ENCODE assay signal across 22 cellular contexts in the genomic region with DNA sequence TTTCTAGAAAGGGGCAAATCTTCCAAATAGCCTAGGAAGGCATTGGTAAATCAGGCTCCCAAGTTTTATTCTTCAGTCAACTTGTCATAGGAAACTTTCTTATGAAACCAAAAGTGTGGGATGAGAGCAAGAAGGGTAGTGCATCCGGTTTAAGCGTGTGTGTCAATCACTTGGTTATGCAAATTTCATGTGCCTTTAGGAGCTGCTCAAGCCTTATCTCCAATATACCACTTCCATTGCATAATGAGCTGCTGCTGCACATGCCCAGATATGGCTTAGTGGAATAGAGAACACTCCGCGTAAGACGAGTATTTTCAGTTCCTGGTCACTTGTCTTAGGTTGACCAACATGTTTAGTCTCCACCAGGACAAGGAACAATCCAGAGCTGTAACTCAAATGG.
"Had no signal": no experiment of that assay in that cellular context is flagged by ENCODE, and none has a peak within 500 bp of the region (broad histone marks: within the 10 kb centered on the region; RNA-seq: fewer than 3 reads in every experiment).

No MANE protein-coding gene starts in this region.

- H3K27ac ChIP-seq: dorsolateral prefrontal cortex, heart left ventricle, parathyroid adenoma, prostate gland, right lobe of liver, tibial artery, upper lobe of left lung, vagina had no signal

- H2AFZ ChIP-seq: parathyroid adenoma had no signal

- H3K36me3 Mint-ChIP-seq: naive thymus-derived CD4-positive, alpha-beta T cell; stimulated activated effector memory CD8-positive, alpha-beta T cell treated with anti-CD3 and anti-CD28 coated beads, Interleukin-12 subunit alpha, Interleukin-12 subunit beta, amount 100 ng/mL, for 72 hours had no signal

- H3K4me3 ChIP-seq: dorsolateral prefrontal cortex, heart left ventricle, prostate gland, right lobe of liver, tibial artery, upper lobe of left lung, vagina had no signal

- H3K79me2 ChIP-seq: parathyroid adenoma had no signal

- ATAC-seq: esophagus mucosa; heart left ventricle; left lobe of liver; naive thymus-derived CD4-positive, alpha-beta T cell; right lobe of liver; stimulated activated effector memory CD8-positive, alpha-beta T cell treated with anti-CD3 and anti-CD28 coated beads, Interleukin-12 subunit alpha, Interleukin-12 subunit beta, amount 100 ng/mL, for 72 hours had no signal

- DNase-seq: dorsolateral prefrontal cortex; effector memory CD4-positive, alpha-beta T cell; heart left ventricle; hippocampal formation; islet precursor cell; mammary epithelial cell; naive thymus-derived CD4-positive, alpha-beta T cell; nephron progenitor cell; right lobe of liver; stimulated activated CD4-positive, alpha-beta T cell treated with anti-CD3 and anti-CD28 coated beads, Interleukin-4, amount 100 ng/mL, for 1 hour; stimulated activated CD8-positive, alpha-beta memory T cell treated with anti-CD3 and anti-CD28 coated beads, Interleukin-4, amount 100 ng/mL, for 48 hours; tibial artery had no signal

- H3K4me1 Mint-ChIP-seq: naive thymus-derived CD4-positive, alpha-beta T cell; nephron progenitor cell; stimulated activated effector memory CD8-positive, alpha-beta T cell treated with anti-CD3 and anti-CD28 coated beads, Interleukin-12 subunit alpha, Interleukin-12 subunit beta, amount 100 ng/mL, for 72 hours had no signal

- H3K4me1 ChIP-seq: heart left ventricle, parathyroid adenoma, prostate gland, right lobe of liver, tibial artery, upper lobe of left lung, vagina had no signal

- H3K9me3 ChIP-seq: heart left ventricle, prostate gland, right lobe of liver, tibial artery, upper lobe of left lung, vagina had no signal

- H3K27me3 ChIP-seq: dorsolateral prefrontal cortex, heart left ventricle, right lobe of liver, tibial artery, upper lobe of left lung, vagina had no signal

- FAIRE-seq: endometrium, frontal cortex had no signal

- H3K9ac ChIP-seq: parathyroid adenoma had no signal

- H3K9me3 Mint-ChIP-seq: nephron progenitor cell; stimulated activated effector memory CD8-positive, alpha-beta T cell treated with anti-CD3 and anti-CD28 coated beads, Interleukin-12 subunit alpha, Interleukin-12 subunit beta, amount 100 ng/mL, for 72 hours; stimulated activated naive CD8-positive, alpha-beta T cell treated with anti-CD3 and anti-CD28 coated beads, Interleukin-15, Interleukin-2, amounts not matched to agents 100 ng/mL and 50 ng/mL, for 24 hours had no signal

- H3K27me3 Mint-ChIP-seq: naive thymus-derived CD4-positive, alpha-beta T cell; stimulated activated naive CD8-positive, alpha-beta T cell treated with anti-CD3 and anti-CD28 coated beads, Interleukin-15, Interleukin-2, amounts not matched to agents 100 ng/mL and 50 ng/mL, for 24 hours had no signal

- H3K4me3 Mint-ChIP-seq: naive thymus-derived CD4-positive, alpha-beta T cell; nephron progenitor cell; stimulated activated effector memory CD8-positive, alpha-beta T cell treated with anti-CD3 and anti-CD28 coated beads, Interleukin-12 subunit alpha, Interleukin-12 subunit beta, amount 100 ng/mL, for 72 hours; stimulated activated naive CD8-positive, alpha-beta T cell treated with anti-CD3 and anti-CD28 coated beads, Interleukin-15, Interleukin-2, amounts not matched to agents 100 ng/mL and 50 ng/mL, for 24 hours had no signal

- H3K36me3 ChIP-seq: heart left ventricle, prostate gland, right lobe of liver, tibial artery, upper lobe of left lung, vagina had no signal

- H3K27ac Mint-ChIP-seq: naive thymus-derived CD4-positive, alpha-beta T cell; nephron progenitor cell; stimulated activated effector memory CD8-positive, alpha-beta T cell treated with anti-CD3 and anti-CD28 coated beads, Interleukin-12 subunit alpha, Interleukin-12 subunit beta, amount 100 ng/mL, for 72 hours; stimulated activated naive CD8-positive, alpha-beta T cell treated with anti-CD3 and anti-CD28 coated beads, Interleukin-15, Interleukin-2, amounts not matched to agents 100 ng/mL and 50 ng/mL, for 24 hours had no signal
